Comparison of ENCODE assay signal across 9 cellular contexts in genomic region chr2:173355132-173355865, GRCh38. TPM values are rescaled to one million over a fixed set of nuclear protein-coding genes. Genes with fewer than 3 reads are reported as not detected.
A peak's percentile ranks its signal among the peaks of the same experiment; 100 is the strongest.
DNase-seq lines count a peak whose midpoint lies in the region; ATAC-seq, FAIRE-seq and TF ChIP-seq lines count a peak whose summit lies in the region.
"Had no signal": no experiment of that assay in that cellular context is flagged by ENCODE, and none has a peak within 500 bp of the region (broad histone marks: within the 10 kb centered on the region; RNA-seq: fewer than 3 reads in every experiment).

No MANE protein-coding gene starts in this region.

- no peaks in the 10 kb centered on the region for H3K9me3 ChIP-seq in adrenal gland (replicated peaks in 1 of 3)
- no peaks in the 10 kb centered on the region for H3K9me3 ChIP-seq in skeletal muscle tissue (ENCODE audit: control insufficient read depth in 3 of 3, low read length in 3 of 3)

- H3K4me1 ChIP-seq in adrenal gland (replicated peaks in 1 of 2) (peaks cover 0 to 10% of the 10 kb centered on the region in 2 donors), skeletal muscle tissue (ENCODE audit: control insufficient read depth in 3 of 3, insufficient read depth in 3 of 3, low read length in 3 of 3) (peaks cover 10 to 19% (median 11%) of the 10 kb centered on the region in 3 donors)

- intact Hi-C loops in adrenal gland (cut with DNase I), result no loop called here

- peaks cover 38% of the 10 kb centered on the region for H3K27me3 ChIP-seq in adrenal gland
- peaks cover 0 to 30% (median 14%) of the 10 kb centered on the region in 3 donors for H3K27me3 ChIP-seq in skeletal muscle tissue (ENCODE audit: control insufficient read depth in 3 of 3, insufficient read depth in 3 of 3, low read length in 3 of 3)

- TF ChIP-seq POLR2A in adrenal gland (IDR thresholded peaks at IDR 0.05), result no peak

- ATAC-seq in GM19452 (IDR thresholded peaks at IDR 0.05; ENCODE audit: unreplicated experiment), result peak; percentile 14
- ATAC-seq in HG03571 (IDR thresholded peaks at IDR 0.05; ENCODE audit: unreplicated experiment), result peak; percentile 34

- TF ChIP-seq CTCF in adrenal gland (IDR thresholded peaks at IDR 0.05), result no peak

- WGBS in adrenal gland, 4 donors, result 0 to 4% (median 2%) methylated on average over 25 to 59 of the region's 59 CpGs

- peak overlapping the region; percentile 65 to 79 (median 72) for H3K9ac ChIP-seq in skeletal muscle tissue (ENCODE audit: low read depth in 1 of 3, low read length in 3 of 3)

- H3K36me3 ChIP-seq in adrenal gland (replicated peaks in 1 of 2) (no peaks in the 10 kb centered on the region), skeletal muscle tissue (ENCODE audit: control insufficient read depth in 3 of 3, insufficient read depth in 3 of 3, low read length in 3 of 3) (no peaks in the 10 kb centered on the region)

- H3K27ac ChIP-seq in adrenal gland (no peak overlapping the region), skeletal muscle tissue (ENCODE audit: low read depth, low read length) (peak overlapping the region; percentile 80)

- DNase-seq in DMS153 treated with DMSO at 0.1 percent for 48 hours (lab: John Stamatoyannopoulos, UW; ENCODE audit: unreplicated experiment), result peak; percentile 25
- DNase-seq in OCI-M1 (lab: John Stamatoyannopoulos, UW), result peak; percentile 77
- peak in 5 of 7 donors; percentile 8 to 21 (median 14) for DNase-seq in adrenal gland
- DNase-seq in iPS DF 19.7 (ENCODE audit: low read depth, low spot score), result peak; percentile 45
- no peak for DNase-seq in frontal cortex (ENCODE audit: low spot score in 2 of 2)

- no peak for FAIRE-seq in frontal cortex (lab: Jason Lieb, UNC)
- FAIRE-seq: colon had no signal

- H3K4me3 ChIP-seq in adrenal gland (peak overlapping the region in 1 of 4 donors; percentile 57), skeletal muscle tissue (ENCODE audit: low read length in 3 of 3) (peak overlapping the region; percentile 72 to 89 (median 81))

RNA-seq across cellular contexts. Expression of gene CDCA7, which starts 0.6 kb away (rescaled TPM):
- total RNA-seq in adrenal gland, result under 1 TPM in 7 of 8 donors, not detected in 1; 0.14 to 0.97 (median 0.61) TPM
- polyA plus RNA-seq in adrenal gland, result 1 to 10 TPM in 1 of 3 donors, under 1 TPM in 2; 0.27 to 1.3 (median 0.40) TPM
- 9.9 TPM for total RNA-seq in skeletal muscle tissue
- 14.3 TPM for total RNA-seq in frontal cortex

Comparison
In these comparisons a context has a peak if more than half of its experiments do, and no peak if none do; other contexts are left out.
1. DNase-seq: peak in DMS153 treated with DMSO at 0.1 percent for 48 hours (single experiment), OCI-M1 (single experiment), adrenal gland (5 of 7) and iPS DF 19.7 (single experiment); none in frontal cortex (0 of 2).